Comparison of ENCODE assay signal across 8 cellular contexts in the genomic region with DNA sequence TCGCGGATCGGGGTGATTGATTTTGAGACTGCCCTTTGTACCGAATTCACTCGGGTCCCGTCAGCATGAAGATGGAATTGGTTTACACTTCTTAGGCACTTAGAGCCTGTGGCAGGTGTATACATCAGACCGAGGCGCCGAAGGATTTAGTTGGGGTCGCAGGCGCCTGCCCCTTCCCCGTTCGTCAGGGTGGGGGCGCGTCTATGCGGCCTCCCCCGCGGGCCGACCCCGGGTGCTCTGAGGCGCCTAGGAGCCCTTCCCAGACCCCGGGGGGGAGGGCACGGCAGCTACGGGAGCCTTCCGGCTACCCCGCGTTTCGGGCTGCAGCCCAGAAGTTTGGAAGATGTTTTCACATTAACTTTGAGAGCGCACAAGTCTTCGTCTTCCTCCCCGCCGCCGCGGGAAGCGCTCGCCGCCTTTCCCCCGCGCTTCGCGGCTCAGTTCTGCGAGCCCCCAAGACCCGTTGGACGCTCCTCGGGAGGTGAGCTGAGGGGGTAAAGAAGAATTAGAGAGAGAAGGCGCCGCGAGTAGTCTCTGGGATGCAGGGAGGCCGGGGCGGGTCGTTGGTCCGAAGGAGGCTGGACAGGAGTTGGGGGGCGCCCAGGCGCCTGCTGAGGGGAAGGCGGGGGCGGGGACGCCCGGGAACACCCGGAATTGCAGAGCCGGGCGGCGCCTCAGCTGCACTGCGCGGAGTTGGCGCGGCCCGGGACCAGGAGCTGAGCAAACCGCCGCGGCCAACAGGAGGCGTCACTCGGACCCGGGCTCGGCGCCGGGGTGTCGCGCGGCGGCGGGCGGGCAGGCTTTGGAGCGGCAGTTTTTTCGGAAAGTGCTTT. TPM values are rescaled to one million over a fixed set of nuclear protein-coding genes. Genes with fewer than 3 reads are reported as not detected.
DNase-seq lines count a peak whose midpoint lies in the region; ATAC-seq and TF ChIP-seq lines count a peak whose summit lies in the region.

No MANE protein-coding gene starts in this region.

- H3K18ac ChIP-seq in trophoblast cell (ENCODE audit: low read length): peak overlapping the region; percentile 64

- peak overlapping the region; percentile 65; the same call in 1 of the 2 replicates for H3K27ac ChIP-seq in SK-N-MC
- H3K27ac ChIP-seq in heart right ventricle: peak overlapping the region; percentile 93 to 98 (median 97)
- peak overlapping the region; percentile 83 for H3K27ac ChIP-seq in trophoblast cell (ENCODE audit: low read depth, low read length)
- H3K27ac ChIP-seq in aorta (ENCODE audit: low read depth in 1 of 2, low read length in 2 of 2): peak overlapping the region; percentile 31 to 92

- peak overlapping the region; percentile 25 for H2BK120ac ChIP-seq in trophoblast cell (ENCODE audit: insufficient read depth, low read length, poor library complexity)

- H2AFZ ChIP-seq in trophoblast cell (ENCODE audit: insufficient read depth, low read length, poor library complexity): peak overlapping the region; percentile 59

- 0% methylated on average over 84 of the region's 84 CpGs for WGBS in heart right ventricle, 2 donors
- no CpG with 5 or more reads among the region's 84 CpGs for WGBS in trophoblast cell (ENCODE audit: extremely low coverage, insufficient coverage, insufficient read length)
- 0 to 1% methylated on average over 76 to 84 of the region's 84 CpGs for WGBS in aorta, 2 donors

- peaks cover 17% of the 10 kb centered on the region for H3K79me1 ChIP-seq in trophoblast cell (ENCODE audit: low read length)

- peak overlapping the region; percentile 83 for H3K14ac ChIP-seq in trophoblast cell (ENCODE audit: low read length)

- H3K4ac ChIP-seq in trophoblast cell (ENCODE audit: low read depth, low read length): peak overlapping the region; percentile 52

- H3K9ac ChIP-seq in SK-N-MC (ENCODE audit: insufficient read length) (peak overlapping the region; percentile 77), adipocyte (ENCODE audit: low read length) (peak overlapping the region; percentile 97), trophoblast cell (ENCODE audit: low read length) (peak overlapping the region; percentile 76)

- peak; percentile 72 for DNase-seq in CD1c-positive myeloid dendritic cell (ENCODE audit: extremely low spot score)
- no peak for DNase-seq in SK-N-MC (ENCODE audit: low read depth, low spot score)
- DNase-seq in adipocyte (ENCODE audit: low read depth): peak; percentile 79
- DNase-seq in heart right ventricle: peak; percentile 65 to 73
- DNase-seq in trophoblast cell: peak; percentile 15 to 43
- DNase-seq in aorta: peak; percentile 85 to 90

- peaks cover 46% of the 10 kb centered on the region for H3K4me1 ChIP-seq in adipocyte (ENCODE audit: control insufficient read depth, insufficient read depth, low read length)
- H3K4me1 ChIP-seq in heart right ventricle: peaks cover 0 to 57% (median 43%) of the 10 kb centered on the region in 9 donors
- no peaks in the 10 kb centered on the region for H3K4me1 ChIP-seq in trophoblast cell (ENCODE audit: control insufficient read depth in 1 of 2, insufficient read depth in 2 of 2, low read length in 2 of 2)
- H3K4me1 ChIP-seq in aorta (ENCODE audit: control insufficient read depth in 1 of 2, insufficient read depth in 2 of 2, low read length in 2 of 2): peaks cover 0 to 1% of the 10 kb centered on the region in 2 donors

- peak in 8 of 9 donors; percentile 39 to 64 (median 52) for TF ChIP-seq CTCF in heart right ventricle (IDR thresholded peaks at IDR 0.05)

- peaks cover 12% of the 10 kb centered on the region for H3K79me2 ChIP-seq in trophoblast cell (ENCODE audit: control insufficient read depth, insufficient read depth, low read length, poor library complexity)

- H3K9me3 ChIP-seq in SK-N-MC (ENCODE audit: low read depth, low read length) (no peaks in the 10 kb centered on the region), adipocyte (ENCODE audit: control insufficient read depth, low read length) (no peaks in the 10 kb centered on the region), heart right ventricle (no peaks in the 10 kb centered on the region), trophoblast cell (ENCODE audit: insufficient read depth, low read depth, low read length) (no peaks in the 10 kb centered on the region), aorta (ENCODE audit: control insufficient read depth, low read length) (no peaks in the 10 kb centered on the region)

- H4K12ac ChIP-seq in trophoblast cell (ENCODE audit: low read depth, low read length): peak overlapping the region; percentile 31

- ATAC-seq in HG02642 (IDR thresholded peaks at IDR 0.05; ENCODE audit: poor library complexity, unreplicated experiment) (peak; percentile 0), heart right ventricle (peak; percentile 34 to 54 (median 41)), aorta (ENCODE audit: low FRiP score) (peak; percentile 73), HG03439 (IDR thresholded peaks at IDR 0.05; ENCODE audit: unreplicated experiment) (no peak)

- H2BK12ac ChIP-seq in trophoblast cell (ENCODE audit: low read length): no peak overlapping the region

- H2AK5ac ChIP-seq in trophoblast cell (ENCODE audit: low read length): no peak overlapping the region

- H4K8ac ChIP-seq in trophoblast cell (ENCODE audit: low read depth, low read length): peak overlapping the region; percentile 35

- no peaks in the 10 kb centered on the region for H3K27me3 ChIP-seq in adipocyte (replicated peaks; ENCODE audit: control insufficient read depth, insufficient read depth, low read length)
- no peaks in the 10 kb centered on the region for H3K27me3 ChIP-seq in heart right ventricle
- H3K27me3 ChIP-seq in trophoblast cell (ENCODE audit: insufficient read depth, low read length): no peaks in the 10 kb centered on the region
- no peaks in the 10 kb centered on the region for H3K27me3 ChIP-seq in aorta (ENCODE audit: control insufficient read depth in 1 of 2, insufficient read depth in 2 of 2, low read length in 1 of 2)

- peak overlapping the region; percentile 72 for H3K4me2 ChIP-seq in trophoblast cell (ENCODE audit: low read length)

- H3K4me3 ChIP-seq in SK-N-MC (peak overlapping the region; percentile 90), adipocyte (ENCODE audit: low read length) (peak overlapping the region; percentile 98), heart right ventricle (peak overlapping the region; percentile 72 to 98 (median 92)), trophoblast cell (ENCODE audit: low read depth, low read length) (peak overlapping the region; percentile 86), aorta (ENCODE audit: low read length in 2 of 2) (peak overlapping the region; percentile 88 to 90)

- H4K91ac ChIP-seq in trophoblast cell (ENCODE audit: low read depth, low read length): peak overlapping the region; percentile 21

- no peak overlapping the region for H3K23ac ChIP-seq in trophoblast cell (ENCODE audit: low read length)

- H2BK5ac ChIP-seq in trophoblast cell (ENCODE audit: low read depth, low read length, poor library complexity): peak overlapping the region; percentile 69

- H3K36me3 ChIP-seq in SK-N-MC (ENCODE audit: insufficient read depth, low read length) (peaks cover 37% of the 10 kb centered on the region), adipocyte (ENCODE audit: control insufficient read depth, insufficient read depth, low read length, severe bottlenecking) (peaks cover 25% of the 10 kb centered on the region), heart right ventricle (peaks cover 0 to 27% (median 17%) of the 10 kb centered on the region in 9 donors), trophoblast cell (ENCODE audit: control insufficient read depth in 1 of 2, insufficient read depth in 2 of 2, low read length in 2 of 2) (peaks cover 2 to 3% of the 10 kb centered on the region in 2 experiments), aorta (ENCODE audit: control insufficient read depth in 1 of 2, insufficient read depth in 2 of 2, low read length in 1 of 2) (no peaks in the 10 kb centered on the region)

- intact Hi-C loops in heart right ventricle (cut with DNase I) (loop anchor here (1.0 to 10.0 kb wide), 27 partner anchors 118 to 524 kb away; a partner anchor contains a TSS), aorta (cut with DNase I) (loop anchor here (1.0 to 10.0 kb wide), 9 partner anchors 68 to 530 kb away; a partner anchor contains a TSS)

RNA-seq across cellular contexts. Expression of a gene that starts 0.7 kb away (rescaled TPM):
- total RNA-seq in heart right ventricle (10 to 100 TPM; 19.8 to 74.6 (median 23.9) TPM), aorta (10 to 100 TPM; 23.2 to 24.2 TPM)
- polyA plus RNA-seq in heart right ventricle (10 to 100 TPM; 13.8 to 18.7 TPM), aorta (10 to 100 TPM in 1 of 2 donors, 1 to 10 TPM in 1; 9.6 to 12.9 TPM)
- polyA plus RNA-seq in trophoblast cell (2013): 31.9 and 33.4 TPM in 2 replicates
